ENCODE assay signal across 8 cellular contexts in the genomic region with DNA sequence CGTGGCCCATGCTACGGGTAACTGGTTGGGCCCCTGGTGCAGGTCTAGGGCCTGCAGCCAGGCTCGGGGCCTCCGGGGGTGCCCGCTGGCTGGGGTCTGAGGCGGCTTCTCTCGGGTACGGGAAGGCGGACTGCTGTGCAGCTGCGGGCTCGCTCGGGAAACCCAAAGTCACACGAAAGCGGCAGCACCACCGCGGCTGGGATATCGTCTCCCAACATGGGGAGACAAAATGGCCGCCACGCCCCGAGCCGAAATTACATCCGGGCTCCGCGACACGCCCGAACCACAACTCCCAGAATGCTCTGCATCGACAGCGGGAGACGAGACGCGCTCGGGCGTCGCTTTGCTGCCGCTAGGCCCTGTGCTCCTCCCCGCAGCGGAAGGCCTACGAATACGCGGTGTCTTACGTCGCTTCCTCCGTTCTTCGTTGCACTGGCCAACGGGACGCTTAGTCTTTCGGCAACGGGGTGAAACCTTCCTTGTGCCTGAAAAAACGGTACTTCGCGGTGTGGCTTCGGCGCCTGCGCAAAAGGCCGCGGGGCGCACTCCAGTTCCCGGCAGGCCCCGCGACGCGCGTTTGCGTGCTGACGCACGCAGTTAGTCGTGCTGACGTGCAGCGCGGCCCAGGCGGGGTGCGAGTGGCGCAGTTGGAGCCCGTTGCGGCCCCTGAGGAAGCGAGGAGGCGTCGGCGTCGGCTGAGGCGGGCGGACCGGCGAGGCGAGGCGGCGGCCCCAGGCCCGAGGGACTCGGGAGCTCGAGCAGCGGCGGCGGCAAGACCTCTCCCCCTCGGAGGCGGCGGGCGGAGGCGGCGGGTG. TPM values are rescaled to one million over a fixed set of nuclear protein-coding genes. Genes with fewer than 3 reads are reported as not detected.
A peak's percentile ranks its signal among the peaks of the same experiment; 100 is the strongest.
DNase-seq lines count a peak whose midpoint lies in the region; ATAC-seq and TF ChIP-seq lines count a peak whose summit lies in the region.

TSS of gene SRRM2 (plus strand) at position 604 of the 815 bp plus-strand sequence. CDS start 3,727 bp downstream, outside the sequence.

- H3K9me3 Mint-ChIP-seq in type B pancreatic cell: no peaks in the 10 kb centered on the region

- H3K36me3 ChIP-seq in heart right ventricle: peaks cover 0 to 12% (median 3%) of the 10 kb centered on the region in 9 donors

- no peaks in the 10 kb centered on the region for H3K27me3 ChIP-seq in heart right ventricle

- H3K27me3 Mint-ChIP-seq in type B pancreatic cell: no peaks in the 10 kb centered on the region

- H3K27ac Mint-ChIP-seq in type B pancreatic cell: peak within 1 kb of the TSS; percentile 99

- peaks cover 12 to 49% (median 44%) of the 10 kb centered on the region in 9 donors for H3K4me1 ChIP-seq in heart right ventricle

- peak; percentile 87 for DNase-seq in NCI-H1694 (lab: John Stamatoyannopoulos, UW)
- DNase-seq in amniotic epithelial cell (ENCODE audit: low read depth): peak; percentile 93
- DNase-seq in heart right ventricle: peak; percentile 94 to 96
- DNase-seq in posterior cingulate gyrus: peak; percentile 84 to 98 (median 92)
- DNase-seq in type B pancreatic cell (ENCODE audit: extremely low spot score, unreplicated experiment): peak; percentile 96

- peaks cover 34% of the 10 kb centered on the region for H3K4me1 Mint-ChIP-seq in type B pancreatic cell (ENCODE audit: unreplicated experiment)

- peaks cover 0 to 5% (median 0%) of the 10 kb centered on the region in 11 donors for H3K9me3 ChIP-seq in heart right ventricle

- TF ChIP-seq CTCF in heart right ventricle (IDR thresholded peaks at IDR 0.05) (peak in 2 of 9 donors; percentile 10 to 23), type B pancreatic cell (conservative IDR thresholded peaks at IDR 0.05) (no peak)

- 1% methylated on average over 93 to 94 of the region's 99 CpGs for WGBS in heart right ventricle, 2 donors

- peak within 1 kb of the TSS; percentile 68 to 94 (median 82) for H3K4me3 ChIP-seq in heart right ventricle

- H3K4me3 Mint-ChIP-seq in type B pancreatic cell: peak within 1 kb of the TSS; percentile 94

- ATAC-seq in GM18498 (IDR thresholded peaks at IDR 0.05; ENCODE audit: unreplicated experiment) (peak; percentile 88), HG02885 (IDR thresholded peaks at IDR 0.05; ENCODE audit: poor library complexity, unreplicated experiment) (peak; percentile 81), heart right ventricle (peak; percentile 94 to 97 (median 96))

- intact Hi-C loops in T-helper 1 cell treated with Interleukin-12 subunit alpha and Interleukin-12 subunit beta and Interleukin-4 antibody, amounts not matched to agents 30 ng/mL and 1 ng/mL, for 36 hours (cut with micrococcal nuclease): loop anchor here (1.0 to 10.0 kb wide), 11 partner anchors 25 to 705 kb away; partner anchors contain the start of genes ELOB, KCTD5, NTHL1 and TSC2
- intact Hi-C loops in heart right ventricle (cut with DNase I) (loop anchor here in 3 of 10 donors (1.0 to 2.0 kb wide), 3 partner anchors 25 to 31 kb away; partner anchors contain the start of gene ELOB (in 2 of the 3)), posterior cingulate gyrus (cut with DNase I) (loop anchor here (1.0 to 5.0 kb wide), 2 partner anchors 25 to 60 kb away; partner anchors contain the start of gene ELOB)

- peaks cover 34% of the 10 kb centered on the region for H3K36me3 Mint-ChIP-seq in type B pancreatic cell

- H3K27ac ChIP-seq in heart right ventricle: peak within 1 kb of the TSS; percentile 94 to 100 (median 100)

RNA-seq across cellular contexts. Expression of gene SRRM2, which starts in this region (rescaled TPM):
- 547 and 552 TPM in 2 replicates for total RNA-seq in T-helper 1 cell treated with Interleukin-12 subunit alpha and Interleukin-12 subunit beta and Interleukin-4 antibody, amounts not matched to agents 30 ng/mL and 1 ng/mL, for 36 hours
- total RNA-seq in heart right ventricle (100 to 1,000 TPM; 228 to 392 (median 261) TPM), type B pancreatic cell (ENCODE audit: low replicate concordance) (620 and 749 TPM in 2 replicates)
- 1,000 to 10,000 TPM in 1 of 2 donors, 100 to 1,000 TPM in 1; 182 to 1,328 TPM for polyA plus RNA-seq in heart right ventricle

Comparison
In these comparisons a context has a peak if more than half of its experiments do, and no peak if none do; other contexts are left out.
1. Peak in every context shown above with its lines: DNase-seq, ATAC-seq, H3K4me3 ChIP-seq and H3K27ac ChIP-seq.